In genomic region chr10:109343293-109343692, GRCh38 we compare ENCODE assay signal across 21 cellular contexts.
A peak's percentile ranks its signal among the peaks of the same experiment; 100 is the strongest.
DNase-seq lines count a peak whose midpoint lies in the region; ATAC-seq, FAIRE-seq and TF ChIP-seq lines count a peak whose summit lies in the region.
"Had no signal": no experiment of that assay in that cellular context is flagged by ENCODE, and none has a peak within 500 bp of the region (broad histone marks: within the 10 kb centered on the region; RNA-seq: fewer than 3 reads in every experiment).

No MANE protein-coding gene starts in this region.

- no peaks in the 10 kb centered on the region for H3K4me1 Mint-ChIP-seq in activated naive CD4-positive, alpha-beta T cell treated with anti-CD3 and anti-CD28 coated beads for 36 hours (ENCODE audit: low read depth)
- H3K4me1 Mint-ChIP-seq: activated B cell treated with CpG ODN at 0.5 μM for 24 hours; activated naive CD4-positive, alpha-beta T cell treated with anti-CD3 and anti-CD28 coated beads, Interleukin-2, amount 50 U/mL, for 24 hours; naive B cell; T-helper 17 cell had no signal

- no peaks in the 10 kb centered on the region for H3K36me3 ChIP-seq in RWPE2 (ENCODE audit: low read depth)
- H3K36me3 ChIP-seq: BLaER1, lower lobe of right lung had no signal

- intact Hi-C loops in activated naive CD4-positive, alpha-beta T cell treated with anti-CD3 and anti-CD28 coated beads for 36 hours (cut with micrococcal nuclease): no loop called here

- no peaks in the 10 kb centered on the region for H3K36me3 Mint-ChIP-seq in activated naive CD4-positive, alpha-beta T cell treated with anti-CD3 and anti-CD28 coated beads for 36 hours (ENCODE audit: low read depth)
- H3K36me3 Mint-ChIP-seq: activated naive CD4-positive, alpha-beta T cell treated with anti-CD3 and anti-CD28 coated beads, Interleukin-2, amount 50 U/mL, for 24 hours; naive B cell had no signal

- H3K27ac ChIP-seq in RWPE2 (ENCODE audit: poor library complexity, severe bottlenecking): no peak overlapping the region
- H3K27ac ChIP-seq: BLaER1, lower lobe of right lung had no signal

- TF ChIP-seq CTCF in HFF-Myc (IDR thresholded peaks at IDR 0.05; ENCODE audit: low read depth, low read length, missing control alignments) (no peak), RWPE2 (IDR thresholded peaks at IDR 0.05; ENCODE audit: poor library complexity, severe bottlenecking) (no peak), fibroblast of villous mesenchyme (IDR thresholded peaks at IDR 0.05; ENCODE audit: insufficient read depth, low read depth, low read length) (no peak)

- H3K27ac Mint-ChIP-seq in activated naive CD4-positive, alpha-beta T cell treated with anti-CD3 and anti-CD28 coated beads for 36 hours: no peak overlapping the region
- H3K27ac Mint-ChIP-seq: activated B cell treated with CpG ODN at 0.5 μM for 24 hours; activated CD8-positive, alpha-beta T cell treated with anti-CD3 and anti-CD28 coated beads for 36 hours; activated naive CD4-positive, alpha-beta T cell treated with anti-CD3 and anti-CD28 coated beads, Interleukin-2, amount 50 U/mL, for 24 hours; activated T-cell treated with anti-CD3 and anti-CD28 coated beads, Interleukin-2, amount 50 U/mL, for 24 hours; naive B cell; T-helper 17 cell had no signal

- FAIRE-seq in urothelium cell line (lab: Jason Lieb, UNC): peak; percentile 48

- H3K9me3 Mint-ChIP-seq in activated naive CD4-positive, alpha-beta T cell treated with anti-CD3 and anti-CD28 coated beads for 36 hours: peaks cover 2% of the 10 kb centered on the region
- H3K9me3 Mint-ChIP-seq: activated CD8-positive, alpha-beta T cell treated with anti-CD3 and anti-CD28 coated beads for 36 hours; activated naive CD4-positive, alpha-beta T cell treated with anti-CD3 and anti-CD28 coated beads, Interleukin-2, amount 50 U/mL, for 24 hours had no signal

- ATAC-seq in RWPE2 (ENCODE audit: low read depth) (peak; percentile 41; the same call in 1 of the 3 replicates), HG02970 (IDR thresholded peaks at IDR 0.05; ENCODE audit: low FRiP score, unreplicated experiment) (no peak)
- ATAC-seq: activated CD8-positive, alpha-beta T cell treated with anti-CD3 and anti-CD28 coated beads for 36 hours; lower lobe of right lung; T-helper 17 cell had no signal

- H3K4me3 Mint-ChIP-seq in activated naive CD4-positive, alpha-beta T cell treated with anti-CD3 and anti-CD28 coated beads for 36 hours: no peak overlapping the region
- H3K4me3 Mint-ChIP-seq: activated B cell treated with CpG ODN at 0.5 μM for 24 hours; activated CD8-positive, alpha-beta T cell treated with anti-CD3 and anti-CD28 coated beads for 36 hours; activated naive CD4-positive, alpha-beta T cell treated with anti-CD3 and anti-CD28 coated beads, Interleukin-2, amount 50 U/mL, for 24 hours; activated T-cell treated with anti-CD3 and anti-CD28 coated beads, Interleukin-2, amount 50 U/mL, for 24 hours; naive B cell; T-helper 17 cell had no signal

- H3K4me3 ChIP-seq in HFF-Myc (replicated peaks; ENCODE audit: low read depth, low read length) (no peak overlapping the region), RWPE2 (ENCODE audit: severe bottlenecking) (no peak overlapping the region), fibroblast of villous mesenchyme (ENCODE audit: low read depth, low read length) (no peak overlapping the region)
- H3K4me3 ChIP-seq: BLaER1, lower lobe of right lung had no signal

- no peaks in the 10 kb centered on the region for H3K27me3 Mint-ChIP-seq in activated naive CD4-positive, alpha-beta T cell treated with anti-CD3 and anti-CD28 coated beads for 36 hours (ENCODE audit: low read depth)
- H3K27me3 Mint-ChIP-seq: activated B cell treated with CpG ODN at 0.5 μM for 24 hours; activated CD8-positive, alpha-beta T cell treated with anti-CD3 and anti-CD28 coated beads for 36 hours; activated naive CD4-positive, alpha-beta T cell treated with anti-CD3 and anti-CD28 coated beads, Interleukin-2, amount 50 U/mL, for 24 hours; activated T-cell treated with anti-CD3 and anti-CD28 coated beads, Interleukin-2, amount 50 U/mL, for 24 hours; naive B cell; T-helper 17 cell had no signal

- CTCF ChIA-PET in activated naive CD4-positive, alpha-beta T cell treated with anti-CD3 and anti-CD28 coated beads for 36 hours (lab: Charles Lee): interaction anchor here (0.6 kb wide), 1 partner anchor 14 kb away, joined by 3 read pairs; no protein-coding TSS in a partner anchor

- no peaks in the 10 kb centered on the region for H3K27me3 ChIP-seq in RWPE2 (ENCODE audit: insufficient read depth, poor library complexity, severe bottlenecking)
- H3K27me3 ChIP-seq: BLaER1 had no signal

- H3K9me3 ChIP-seq in RWPE2 (ENCODE audit: severe bottlenecking): peaks cover 2% of the 10 kb centered on the region
- H3K9me3 ChIP-seq: BLaER1, lower lobe of right lung had no signal

- DNase-seq in HFF-Myc (ENCODE audit: extremely low read depth, low read depth): peak; percentile 19
- DNase-seq in RWPE2 (ENCODE audit: low spot score): no peak
- DNase-seq in fibroblast of villous mesenchyme (ENCODE audit: low read depth): peak; percentile 51
- peak; percentile 67 for DNase-seq in urothelium cell line (ENCODE audit: low spot score)
- DNase-seq in activated naive CD4-positive, alpha-beta T cell treated with anti-CD3 and anti-CD28 coated beads for 36 hours: no peak
- DNase-seq in stimulated activated CD4-positive, alpha-beta T cell treated with anti-CD3 and anti-CD28 coated beads, Interleukin-15, amount 100 ng/mL, for 24 hours: no peak
- DNase-seq: activated B cell treated with CpG ODN at 0.5 μM for 24 hours; activated CD8-positive, alpha-beta T cell treated with anti-CD3 and anti-CD28 coated beads for 36 hours; activated T-cell treated with anti-CD3 and anti-CD28 coated beads, Interleukin-2, amount 50 U/mL, for 24 hours; GF-D8; lower lobe of right lung; naive B cell; NCI-H1092; NCI-H510A; posterior cingulate gyrus; Right ventricle myocardium superior; stimulated activated CD4-positive, alpha-beta T cell treated with anti-CD3 and anti-CD28 coated beads, Interleukin-4, amount 100 ng/mL, for 4 hours; T-helper 17 cell had no signal

- no peaks in the 10 kb centered on the region for H3K4me1 ChIP-seq in RWPE2 (ENCODE audit: insufficient read depth, poor library complexity, severe bottlenecking)
- H3K4me1 ChIP-seq: BLaER1, lower lobe of right lung had no signal

Comparison
In these comparisons a context has a peak if more than half of its experiments do, and no peak if none do; other contexts are left out.
1. DNase-seq: peak in HFF-Myc (single experiment), fibroblast of villous mesenchyme (single experiment) and urothelium cell line (single experiment); none in RWPE2 (single experiment), activated naive CD4-positive, alpha-beta T cell treated with anti-CD3 and anti-CD28 coated beads for 36 hours (single experiment) and stimulated activated CD4-positive, alpha-beta T cell treated with anti-CD3 and anti-CD28 coated beads, Interleukin-15, amount 100 ng/mL, for 24 hours (single experiment).